Comparison of ENCODE assay signal across 26 cellular contexts in genomic region chr21:15276243-15276642, GRCh38.
DNase-seq lines count a peak whose midpoint lies in the region; ATAC-seq, FAIRE-seq and TF ChIP-seq lines count a peak whose summit lies in the region.
"Had no signal": no experiment of that assay in that cellular context is flagged by ENCODE, and none has a peak within 500 bp of the region (broad histone marks: within the 10 kb centered on the region; RNA-seq: fewer than 3 reads in every experiment).

No MANE protein-coding gene starts in this region.

- TF ChIP-seq EP300 in HepG2 (IDR thresholded peaks at IDR 0.05; ENCODE audit: low read depth in 2 of 2, low read length in 2 of 2) (no peak), HepG2 (CRISPR knock-in tag; IDR thresholded peaks at IDR 0.05; ENCODE audit: borderline replicate concordance) (no peak)

- WGBS in HepG2 (ENCODE audit: low lambda C conversion rate), result 0% methylated on average over 2 of the region's 2 CpGs
- 42 to 83% (median 51%) methylated on average over 2 of the region's 2 CpGs for WGBS in small intestine, 3 donors

- no peak for FAIRE-seq in HepG2 (lab: Jason Lieb, UNC)
- no peak for FAIRE-seq in small intestine (lab: Jason Lieb, UNC)
- FAIRE-seq: GM18507, K562 had no signal

- BruUV-seq in HepG2 (replicated peaks; lab: Mats Ljungman, UMichigan), result no TSS peak

- no peaks in the 10 kb centered on the region for H3K27me3 ChIP-seq in HepG2 (ENCODE audit: control insufficient read depth in 1 of 2, insufficient read depth in 2 of 2, low read length in 2 of 2)
- H3K27me3 ChIP-seq in small intestine (ENCODE audit: control insufficient read depth in 2 of 2, insufficient read depth in 2 of 2, low read length in 2 of 2), result no peaks in the 10 kb centered on the region
- H3K27me3 ChIP-seq: BE2C had no signal

- TF ChIP-seq POLR2A in HepG2 (IDR thresholded peaks at IDR 0.05; ENCODE audit: insufficient read depth in 1 of 2, low read depth in 2 of 2, low read length in 2 of 2), result no peak

- H3K27ac Mint-ChIP-seq in glutamatergic neuron (ENCODE audit: unreplicated experiment), result no peak overlapping the region
- H3K27ac Mint-ChIP-seq: CD14-positive monocyte; CD8-positive, alpha-beta memory T cell; T-cell had no signal

- POLR2A ChIA-PET in HepG2 (lab: Yijun Ruan, JAX), result no interaction called here

- in situ Hi-C loops in HepG2 (cut with HindIII; ENCODE audit: extremely low pct_ligation_motif_present, low pct_unique_long_range_greater_than_20kb), result no loop called here

- peaks cover 3% of the 10 kb centered on the region for H3K9me3 Mint-ChIP-seq in glutamatergic neuron (ENCODE audit: unreplicated experiment)
- H3K9me3 Mint-ChIP-seq: CD8-positive, alpha-beta memory T cell; T-cell had no signal

- TF ChIP-seq RAD21 in HepG2 (CRISPR knock-in tag; IDR thresholded peaks at IDR 0.05), result no peak

- CTCF ChIA-PET in HepG2 (lab: Yijun Ruan, JAX; ENCODE audit: low intra/inter-chr PET ratio, low total read pairs), result no interaction called here

- H3K79me2 ChIP-seq in HepG2 (ENCODE audit: insufficient read depth, low read length), result no peaks in the 10 kb centered on the region

- H3K9me3 ChIP-seq in HepG2 (ENCODE audit: low read length) (peaks cover 6% of the 10 kb centered on the region), small intestine (ENCODE audit: control insufficient read depth, low read depth) (no peaks in the 10 kb centered on the region)
- H3K9me3 ChIP-seq: BE2C had no signal

- peaks cover 2% of the 10 kb centered on the region for H3K36me3 Mint-ChIP-seq in glutamatergic neuron (ENCODE audit: unreplicated experiment)
- H3K36me3 Mint-ChIP-seq: CD14-positive monocyte, T-cell had no signal

- TF ChIP-seq CTCF in HepG2 (CRISPR knock-in tag; IDR thresholded peaks at IDR 0.05), result no peak
- no peak for TF ChIP-seq CTCF in glutamatergic neuron (IDR thresholded peaks at IDR 0.05; ENCODE audit: partially characterized antibody, unreplicated experiment)

- peak; percentile 11 for DNase-seq in NCI-H82 (lab: John Stamatoyannopoulos, UW)
- no peak for DNase-seq in NCI-H82 treated with DMSO at 0.1 percent for 48 hours (lab: John Stamatoyannopoulos, UW; ENCODE audit: unreplicated experiment)
- DNase-seq in NCI-H69 (lab: John Stamatoyannopoulos, UW), result peak; percentile 19
- DNase-seq in HepG2 (ENCODE audit: low spot score), result no peak
- peak; percentile 8 for DNase-seq in small intestine
- DNase-seq in NCI-H1694 treated with DMSO at 0.1 percent for 48 hours (lab: John Stamatoyannopoulos, UW), result no peak
- no peak for DNase-seq in COLO829 (ENCODE audit: low spot score)
- no peak for DNase-seq in glutamatergic neuron
- DNase-seq: ACHN; BE2C; CD8-positive, alpha-beta memory T cell; DMS53; Kasumi-1; NCI-H1048; NCI-H1417 treated with DMSO at 0.1 percent for 48 hours; NCI-H187 treated with DMSO at 0.1 percent for 48 hours; NCI-H2171 treated with DMSO at 0.1 percent for 48 hours; NCI-H345; NCI-H510A treated with DMSO at 0.1 percent for 48 hours; Right ventricle myocardium superior; RPMI8226; T-cell had no signal

- no peak overlapping the region for H3K4me3 ChIP-seq in HepG2 (replicated peaks in 1 of 3; ENCODE audit: insufficient read depth in 1 of 3, low read depth in 2 of 3, low read length in 3 of 3)
- H3K4me3 ChIP-seq in small intestine (ENCODE audit: low read depth in 1 of 2, low read length in 2 of 2), result no peak overlapping the region
- H3K4me3 ChIP-seq: K562 had no signal

- no peak overlapping the region for H3K4me3 Mint-ChIP-seq in glutamatergic neuron (ENCODE audit: unreplicated experiment)
- H3K4me3 Mint-ChIP-seq: CD14-positive monocyte; CD8-positive, alpha-beta memory T cell; T-cell had no signal

- intact Hi-C loops in HepG2 (cut with micrococcal nuclease; ENCODE audit: unreplicated experiment), result no loop called here

- H3K27me3 Mint-ChIP-seq in glutamatergic neuron (ENCODE audit: unreplicated experiment), result peaks cover under 1% of the 10 kb centered on the region
- H3K27me3 Mint-ChIP-seq: T-cell had no signal

- H4K20me1 ChIP-seq in HepG2 (ENCODE audit: insufficient read depth, low read length), result no peaks in the 10 kb centered on the region

- H3K4me1 Mint-ChIP-seq in glutamatergic neuron (ENCODE audit: low read depth, unreplicated experiment), result peaks cover 3% of the 10 kb centered on the region
- H3K4me1 Mint-ChIP-seq: CD8-positive, alpha-beta memory T cell; T-cell had no signal

- H3K4me1 ChIP-seq in HepG2 (ENCODE audit: insufficient read depth, low read length), result peaks cover 7% of the 10 kb centered on the region
- no peaks in the 10 kb centered on the region for H3K4me1 ChIP-seq in small intestine (ENCODE audit: control insufficient read depth in 2 of 2, insufficient read depth in 1 of 2, low read depth in 1 of 2, low read length in 1 of 2)
- H3K4me1 ChIP-seq: BE2C had no signal

- no peak overlapping the region for H3K9ac ChIP-seq in HepG2 (ENCODE audit: insufficient read depth, low read depth, low read length)

- ATAC-seq in HepG2, result no peak
- ATAC-seq: K562, T-cell had no signal

- no peak overlapping the region for H3K27ac ChIP-seq in HepG2 (ENCODE audit: extremely low read length, insufficient read depth, low read length)
- H3K27ac ChIP-seq in small intestine (ENCODE audit: low read depth in 1 of 2, low read length in 1 of 2), result no peak overlapping the region
- H3K27ac ChIP-seq: 22Rv1 had no signal

- H3K4me2 ChIP-seq in HepG2 (ENCODE audit: low read depth, low read length), result no peak overlapping the region

- no peak overlapping the region for H2AFZ ChIP-seq in HepG2 (ENCODE audit: low read length)

- H3K36me3 ChIP-seq in HepG2 (replicated peaks in 1 of 2; ENCODE audit: control insufficient read depth in 1 of 2, insufficient read depth in 2 of 2, low read length in 2 of 2), result no peaks in the 10 kb centered on the region
- H3K36me3 ChIP-seq in small intestine (ENCODE audit: control insufficient read depth in 2 of 2, insufficient read depth in 2 of 2, low read length in 2 of 2), result no peaks in the 10 kb centered on the region
- H3K36me3 ChIP-seq: BE2C had no signal

TF ChIP-seq in HepG2, 621 proteins besides CTCF, POLR2A, EP300 and RAD21:
- TF ChIP-seq CEBPB (IDR thresholded peaks at IDR 0.05; ENCODE audit: borderline replicate concordance, low read depth, low read length) (peak; percentile 64), TMF1 (CRISPR knock-in tag; IDR thresholded peaks at IDR 0.05; ENCODE audit: low read depth) (no peak)

Comparison
In these comparisons a context has a peak if more than half of its experiments do, and no peak if none do; other contexts are left out.
1. DNase-seq: peak in NCI-H82 (single experiment), NCI-H69 (single experiment) and small intestine (single experiment); none in NCI-H82 treated with DMSO at 0.1 percent for 48 hours (single experiment), HepG2 (single experiment), NCI-H1694 treated with DMSO at 0.1 percent for 48 hours (single experiment), COLO829 (single experiment) and glutamatergic neuron (single experiment).